In genomic region chr2:191690327-191690726, GRCh38 we compare ENCODE assay signal across 17 cellular contexts. TPM values are rescaled to one million over a fixed set of nuclear protein-coding genes. Genes with fewer than 3 reads are reported as not detected.
DNase-seq lines count a peak whose midpoint lies in the region; TF ChIP-seq lines count a peak whose summit lies in the region.
"Had no signal": no experiment of that assay in that cellular context is flagged by ENCODE, and none has a peak within 500 bp of the region (broad histone marks: within the 10 kb centered on the region; RNA-seq: fewer than 3 reads in every experiment).

No MANE protein-coding gene starts in this region.

- H3K27ac Mint-ChIP-seq in activated naive CD4-positive, alpha-beta T cell treated with anti-CD3 and anti-CD28 coated beads for 36 hours = peak overlapping the region; percentile 87
- H3K27ac Mint-ChIP-seq in endodermal cell = no peak overlapping the region
- no peak overlapping the region for H3K27ac Mint-ChIP-seq in activated CD4-positive, alpha-beta memory T cell treated with anti-CD3 and anti-CD28 coated beads for 36 hours
- H3K27ac Mint-ChIP-seq: neural progenitor cell had no signal

- no peaks in the 10 kb centered on the region for H4K20me1 ChIP-seq in smooth muscle cell (ENCODE audit: low read depth)

- DNase-seq in activated naive CD4-positive, alpha-beta T cell treated with anti-CD3 and anti-CD28 coated beads for 36 hours = no peak
- DNase-seq in activated naive CD4-positive, alpha-beta T cell treated with anti-CD3 and anti-CD28 coated beads, Interleukin-2, amount 50 U/mL, for 16 hours = no peak
- DNase-seq in NAMALWA (ENCODE audit: low spot score) (peak; percentile 25), smooth muscle cell (lab: John Stamatoyannopoulos, UW; ENCODE audit: unreplicated experiment) (no peak), SKM-1 treated with dmso at 0.1 percent for 144 hours (lab: John Stamatoyannopoulos, UW; ENCODE audit: unreplicated experiment) (no peak), endodermal cell (no peak)
- no peak for DNase-seq in effector memory CD4-positive, alpha-beta T cell
- no peak for DNase-seq in activated CD4-positive, alpha-beta memory T cell treated with anti-CD3 and anti-CD28 coated beads for 36 hours
- DNase-seq: activated effector memory CD4-positive, alpha-beta T cell treated with anti-CD3 and anti-CD28 coated beads, Interleukin-2, amount 50 U/mL, for 16 hours; C1 segment of cervical spinal cord; left cardiac atrium; T-helper 9 cell had no signal

- intact Hi-C loops in activated naive CD4-positive, alpha-beta T cell treated with anti-CD3 and anti-CD28 coated beads for 36 hours (cut with micrococcal nuclease) = loop anchor here (2.0 kb wide), 1 partner anchor 526 kb away; no protein-coding TSS in a partner anchor
- intact Hi-C loops in activated CD4-positive, alpha-beta memory T cell treated with anti-CD3 and anti-CD28 coated beads for 36 hours (cut with micrococcal nuclease) = loop anchor here (2.0 to 5.0 kb wide), 2 partner anchors 50 to 472 kb away; no protein-coding TSS in a partner anchor

- H3K4me3 ChIP-seq in effector memory CD4-positive, alpha-beta T cell (ENCODE audit: insufficient read depth, low read depth, low read length, poor library complexity, severe bottlenecking) = no peak overlapping the region
- H3K4me3 ChIP-seq in smooth muscle cell (no peak overlapping the region), endodermal cell (ENCODE audit: low read length) (no peak overlapping the region)
- H3K4me3 ChIP-seq: ascending aorta, neural progenitor cell, SJCRH30, thyroid gland had no signal

- CTCF ChIA-PET in activated naive CD4-positive, alpha-beta T cell treated with anti-CD3 and anti-CD28 coated beads for 36 hours (lab: Charles Lee) = interaction anchor here (3.2 kb wide), 1 partner anchor 123 kb away, joined by 13 read pairs; no protein-coding TSS in a partner anchor
- CTCF ChIA-PET in activated CD4-positive, alpha-beta memory T cell treated with anti-CD3 and anti-CD28 coated beads for 36 hours (lab: Charles Lee) = interaction anchor here (0.8 to 2.8 kb wide), 5 partner anchors 123 to 472 kb away, joined by 3 to 28 read pairs (median 5); no protein-coding TSS in a partner anchor

- H3K27ac ChIP-seq in effector memory CD4-positive, alpha-beta T cell (ENCODE audit: insufficient read depth, low read length, poor library complexity, severe bottlenecking) = peak overlapping the region; percentile 15
- H3K27ac ChIP-seq in smooth muscle cell (ENCODE audit: low read depth) (no peak overlapping the region), endodermal cell (ENCODE audit: low read depth, low read length) (no peak overlapping the region)
- H3K27ac ChIP-seq: ascending aorta, neural progenitor cell, SJCRH30, thyroid gland had no signal

- H3K4me2 ChIP-seq in smooth muscle cell = peak overlapping the region; percentile 76
- H3K4me2 ChIP-seq: neural progenitor cell had no signal

- H3K27me3 Mint-ChIP-seq in activated naive CD4-positive, alpha-beta T cell treated with anti-CD3 and anti-CD28 coated beads for 36 hours (ENCODE audit: low read depth) = no peaks in the 10 kb centered on the region
- no peaks in the 10 kb centered on the region for H3K27me3 Mint-ChIP-seq in endodermal cell (ENCODE audit: insufficient read depth)
- no peaks in the 10 kb centered on the region for H3K27me3 Mint-ChIP-seq in activated CD4-positive, alpha-beta memory T cell treated with anti-CD3 and anti-CD28 coated beads for 36 hours

- peaks cover 32% of the 10 kb centered on the region for H3K36me3 ChIP-seq in effector memory CD4-positive, alpha-beta T cell (ENCODE audit: control insufficient read depth, insufficient read depth, low read length)
- H3K36me3 ChIP-seq in smooth muscle cell (ENCODE audit: low read depth) = peaks cover 5% of the 10 kb centered on the region
- H3K36me3 ChIP-seq in endodermal cell (ENCODE audit: control insufficient read depth, insufficient read depth, low read length) = peaks cover 4% of the 10 kb centered on the region
- H3K36me3 ChIP-seq: ascending aorta, neural progenitor cell, thyroid gland had no signal

- H2AFZ ChIP-seq in smooth muscle cell (ENCODE audit: low read depth) = no peak overlapping the region

- 78% methylated on average over 3 of the region's 3 CpGs for WGBS in smooth muscle cell (ENCODE audit: low lambda C conversion rate)
- 91 to 100% methylated on average over 1 to 3 of the region's 3 CpGs for WGBS in endodermal cell (ENCODE audit: insufficient coverage in 1 of 2, insufficient read length in 1 of 2), 2 experiments

- H3K4me1 ChIP-seq in effector memory CD4-positive, alpha-beta T cell (ENCODE audit: control insufficient read depth, insufficient read depth, low read length, poor library complexity, severe bottlenecking) = peaks cover 11% of the 10 kb centered on the region
- H3K4me1 ChIP-seq in smooth muscle cell (ENCODE audit: low read depth) (peaks cover 3% of the 10 kb centered on the region), endodermal cell (ENCODE audit: control insufficient read depth, insufficient read depth, low read length) (peaks cover 5% of the 10 kb centered on the region)
- H3K4me1 ChIP-seq: neural progenitor cell had no signal

- H3K4me1 Mint-ChIP-seq in activated naive CD4-positive, alpha-beta T cell treated with anti-CD3 and anti-CD28 coated beads for 36 hours (ENCODE audit: low read depth) = peaks cover 74% of the 10 kb centered on the region
- H3K4me1 Mint-ChIP-seq in endodermal cell = peaks cover 25% of the 10 kb centered on the region
- peaks cover 63% of the 10 kb centered on the region for H3K4me1 Mint-ChIP-seq in activated CD4-positive, alpha-beta memory T cell treated with anti-CD3 and anti-CD28 coated beads for 36 hours (ENCODE audit: low read depth)

- H3K79me2 ChIP-seq in smooth muscle cell (ENCODE audit: low read depth) = no peaks in the 10 kb centered on the region

- H3K4me3 Mint-ChIP-seq in activated naive CD4-positive, alpha-beta T cell treated with anti-CD3 and anti-CD28 coated beads for 36 hours = no peak overlapping the region
- no peak overlapping the region for H3K4me3 Mint-ChIP-seq in endodermal cell
- H3K4me3 Mint-ChIP-seq in activated CD4-positive, alpha-beta memory T cell treated with anti-CD3 and anti-CD28 coated beads for 36 hours = no peak overlapping the region
- H3K4me3 Mint-ChIP-seq: neural progenitor cell had no signal

- H3K36me3 Mint-ChIP-seq in activated naive CD4-positive, alpha-beta T cell treated with anti-CD3 and anti-CD28 coated beads for 36 hours (ENCODE audit: low read depth) = peaks cover 41% of the 10 kb centered on the region
- H3K36me3 Mint-ChIP-seq in endodermal cell (ENCODE audit: low read depth) = peaks cover 5% of the 10 kb centered on the region
- peaks cover 45% of the 10 kb centered on the region for H3K36me3 Mint-ChIP-seq in activated CD4-positive, alpha-beta memory T cell treated with anti-CD3 and anti-CD28 coated beads for 36 hours
- H3K36me3 Mint-ChIP-seq: neural progenitor cell had no signal

- H3K9me3 Mint-ChIP-seq in activated naive CD4-positive, alpha-beta T cell treated with anti-CD3 and anti-CD28 coated beads for 36 hours = no peaks in the 10 kb centered on the region
- H3K9me3 Mint-ChIP-seq in endodermal cell = no peaks in the 10 kb centered on the region
- no peaks in the 10 kb centered on the region for H3K9me3 Mint-ChIP-seq in activated CD4-positive, alpha-beta memory T cell treated with anti-CD3 and anti-CD28 coated beads for 36 hours
- H3K9me3 Mint-ChIP-seq: neural progenitor cell had no signal

- no peak for TF ChIP-seq CTCF in smooth muscle cell (IDR thresholded peaks at IDR 0.05; ENCODE audit: borderline replicate concordance, insufficient read depth, poor library complexity, severe bottlenecking)
- no peak for TF ChIP-seq CTCF in endodermal cell (conservative IDR thresholded peaks at IDR 0.05)

- no peaks in the 10 kb centered on the region for H3K27me3 ChIP-seq in effector memory CD4-positive, alpha-beta T cell (replicated peaks; ENCODE audit: control insufficient read depth, insufficient read depth, low read length, poor library complexity, severe bottlenecking)
- no peaks in the 10 kb centered on the region for H3K27me3 ChIP-seq in smooth muscle cell (ENCODE audit: low read depth)
- H3K27me3 ChIP-seq in endodermal cell (ENCODE audit: control insufficient read depth, insufficient read depth, low read length, poor library complexity, severe bottlenecking) = no peaks in the 10 kb centered on the region
- H3K27me3 ChIP-seq: ascending aorta, foreskin keratinocyte, neural progenitor cell, SJCRH30, thyroid gland had no signal

- H3F3A ChIP-seq in smooth muscle cell (ENCODE audit: low read depth) = no peaks in the 10 kb centered on the region

- H3K9ac ChIP-seq in smooth muscle cell (ENCODE audit: low read depth) (no peak overlapping the region), endodermal cell (ENCODE audit: extremely low read depth, low read length, poor library complexity, severe bottlenecking) (no peak overlapping the region)
- H3K9ac ChIP-seq: neural progenitor cell had no signal

- POLR2A ChIA-PET in activated CD4-positive, alpha-beta memory T cell treated with anti-CD3 and anti-CD28 coated beads for 36 hours (lab: Charles Lee) = interaction anchor here (2.7 kb wide), 1 partner anchor 13 kb away, joined by 24 read pairs; the partner anchor contains the start of gene NABP1

- no peaks in the 10 kb centered on the region for H3K9me3 ChIP-seq in effector memory CD4-positive, alpha-beta T cell (ENCODE audit: control insufficient read depth, low read length)
- H3K9me3 ChIP-seq in smooth muscle cell (replicated peaks; ENCODE audit: low read depth) = no peaks in the 10 kb centered on the region
- no peaks in the 10 kb centered on the region for H3K9me3 ChIP-seq in endodermal cell (ENCODE audit: control insufficient read depth, low read length)
- H3K9me3 ChIP-seq: ascending aorta, SJCRH30, thyroid gland had no signal

RNA-seq across cellular contexts. Expression of gene NABP1, which starts 12.4 kb away (rescaled TPM):
- total RNA-seq in activated naive CD4-positive, alpha-beta T cell treated with anti-CD3 and anti-CD28 coated beads for 36 hours = 100 to 1,000 TPM in 1 of 2 experiments, 10 to 100 TPM in 1; 97.5 to 101 TPM
- total RNA-seq in smooth muscle cell (38.3 and 44.9 TPM in 2 replicates), endodermal cell (1 to 10 TPM; 5.8 to 8.7 TPM)
- 7.8 and 20.4 TPM in 2 replicates for polyA plus RNA-seq in smooth muscle cell
- 2.7 TPM for polyA plus RNA-seq in endodermal cell (2013, experiment 1 of 2)
- 1.7 TPM for polyA plus RNA-seq in endodermal cell (2013, experiment 2 of 2)
- total RNA-seq in activated CD4-positive, alpha-beta memory T cell treated with anti-CD3 and anti-CD28 coated beads for 36 hours = 10 to 100 TPM; 65.1 to 65.4 TPM
